Comparison of ENCODE assay signal across 9 cellular contexts in genomic region chr5:86617309-86617755, GRCh38. TPM values are rescaled to one million over a fixed set of nuclear protein-coding genes. Genes with fewer than 3 reads are reported as not detected.
DNase-seq lines count a peak whose midpoint lies in the region; ATAC-seq and TF ChIP-seq lines count a peak whose summit lies in the region.
"Had no signal": no experiment of that assay in that cellular context is flagged by ENCODE, and none has a peak within 500 bp of the region (broad histone marks: within the 10 kb centered on the region; RNA-seq: fewer than 3 reads in every experiment).

No MANE protein-coding gene starts in this region.

- H3K27me3 Mint-ChIP-seq in endothelial cell (ENCODE audit: unreplicated experiment): no peaks in the 10 kb centered on the region

- H3K4me3 ChIP-seq in GM23248: peak overlapping the region; percentile 99
- peak overlapping the region; percentile 88; the same call in 1 of the 2 replicates for H3K4me3 ChIP-seq in PC-9

- H2AFZ ChIP-seq in GM23248 (peak overlapping the region; percentile 97), PC-9 (peak overlapping the region; percentile 95)

- ATAC-seq in sciatic nerve (peak; percentile 3), HG03521 (IDR thresholded peaks at IDR 0.05; ENCODE audit: unreplicated experiment) (no peak)

- peaks cover 6% of the 10 kb centered on the region for H3K4me1 Mint-ChIP-seq in endothelial cell (ENCODE audit: unreplicated experiment)

- POLR2A ChIA-PET in PC-9 (lab: Charles Lee; ENCODE audit: unreplicated experiment): no interaction called here
- POLR2A ChIA-PET in RWPE1 (lab: Yijun Ruan, JAX; ENCODE audit: low non-redundant PET): no interaction called here

- CTCF ChIA-PET in PC-9 (lab: Charles Lee) (no interaction called here), RWPE1 (lab: Yijun Ruan, JAX) (interaction anchor here (0.7 kb wide), 1 partner anchor 53 kb away, joined by 3 read pairs; no protein-coding TSS in a partner anchor)

- TF ChIP-seq CTCF in PC-9 (conservative IDR thresholded peaks at IDR 0.05) (no peak), endothelial cell (IDR thresholded peaks at IDR 0.05; ENCODE audit: unreplicated experiment) (no peak), RWPE1 (conservative IDR thresholded peaks at IDR 0.05; ENCODE audit: low read depth) (no peak)

- intact Hi-C loops in PC-9 (cut with micrococcal nuclease; ENCODE audit: unreplicated experiment): no loop called here
- intact Hi-C loops in sciatic nerve (cut with DNase I): no loop called here

- peaks cover 13% of the 10 kb centered on the region; the same call in 1 of the 2 replicates for H3F3A ChIP-seq in GM23248 (ENCODE audit: insufficient read depth)
- peaks cover 19% of the 10 kb centered on the region for H3F3A ChIP-seq in PC-9 (ENCODE audit: insufficient read depth, low read depth)

- H3K9ac ChIP-seq in GM23248: no peak overlapping the region

- H3K9me2 ChIP-seq in GM23248 (ENCODE audit: insufficient read depth) (no peaks in the 10 kb centered on the region), PC-9 (ENCODE audit: insufficient read depth) (no peaks in the 10 kb centered on the region)

- WGBS in GM23248 (ENCODE audit: low coverage in 1 of 2, low lambda C conversion rate in 2 of 2, missing lambda C conversion rate in 2 of 2), 2 experiments: 76 to 79% methylated on average over 6 of the region's 6 CpGs

- H3K9me3 ChIP-seq in GM23248 (ENCODE audit: low read depth) (no peaks in the 10 kb centered on the region), PC-9 (ENCODE audit: insufficient read depth, low read depth) (0 out of 2 replicates have a peak, but pooled peaks cover 6% of the 10 kb centered on the region)
- H3K9me3 ChIP-seq: Peyer's patch had no signal

- H3K4me1 ChIP-seq in GM23248 (ENCODE audit: insufficient read depth) (peaks cover 8% of the 10 kb centered on the region; the same call in 1 of the 2 replicates), PC-9 (replicated peaks; ENCODE audit: insufficient read depth) (peaks cover 12% of the 10 kb centered on the region)

- no peaks in the 10 kb centered on the region for H3K9me3 Mint-ChIP-seq in endothelial cell (ENCODE audit: unreplicated experiment)

- H4K20me1 ChIP-seq in GM23248 (ENCODE audit: insufficient read depth): no peaks in the 10 kb centered on the region
- peaks cover 9% of the 10 kb centered on the region; the same call in 1 of the 2 replicates for H4K20me1 ChIP-seq in PC-9 (ENCODE audit: insufficient read depth)

- H3K27me3 ChIP-seq in GM23248 (replicated peaks; ENCODE audit: insufficient read depth) (no peaks in the 10 kb centered on the region), PC-9 (ENCODE audit: insufficient read depth, low read depth) (no peaks in the 10 kb centered on the region)
- H3K27me3 ChIP-seq: Peyer's patch had no signal

- H3K36me3 ChIP-seq in GM23248 (ENCODE audit: low read depth) (peaks cover 22% of the 10 kb centered on the region), PC-9 (ENCODE audit: low read depth) (peaks cover 28% of the 10 kb centered on the region)

- H3K4me2 ChIP-seq in GM23248 (ENCODE audit: unreplicated experiment) (no peak overlapping the region), PC-9 (peak overlapping the region; percentile 86)

- no peak overlapping the region for H3K27ac ChIP-seq in GM23248
- H3K27ac ChIP-seq in PC-9: no peak overlapping the region
- no peak overlapping the region for H3K27ac ChIP-seq in RWPE1

- H3K79me2 ChIP-seq in GM23248 (ENCODE audit: insufficient read depth) (peaks cover 24% of the 10 kb centered on the region), PC-9 (ENCODE audit: low read depth) (peaks cover 26% of the 10 kb centered on the region)

- H3K36me3 Mint-ChIP-seq in endothelial cell (ENCODE audit: low read depth, unreplicated experiment): peaks cover 12% of the 10 kb centered on the region

- H3K27ac Mint-ChIP-seq in endothelial cell (ENCODE audit: unreplicated experiment): no peak overlapping the region

- in situ Hi-C loops in GM23248 (cut with MboI): no loop called here

- H3K4me3 Mint-ChIP-seq in endothelial cell (ENCODE audit: unreplicated experiment): peak overlapping the region; percentile 98

- BruUV-seq in PC-9 (replicated peaks; lab: Mats Ljungman, UMichigan): no TSS peak

- DNase-seq in GM23248 (no peak), PC-9 (no peak), endothelial cell (ENCODE audit: low spot score) (no peak), sciatic nerve (ENCODE audit: low spot score) (no peak), dedifferentiated amniotic fluid mesenchymal stem cell (ENCODE audit: extremely low spot score) (no peak), pons (ENCODE audit: low spot score) (no peak), RWPE1 (ENCODE audit: low spot score) (no peak)

RNA-seq across cellular contexts. Expression of gene COX7C, which starts 0.4 kb away (rescaled TPM):
- total RNA-seq in GM23248 (2014; rRNA removed; shearing (Covaris generic)): 127 and 145 TPM in 2 replicates
- polyA plus RNA-seq in GM23248 (2016; fragmentation: Nextera tagmentation; extraction: Ambion mirVana): 407 and 424 TPM in 2 replicates
- 376 and 489 TPM in 2 replicates for total RNA-seq in PC-9 (2021)
- total RNA-seq in endothelial cell (ENCODE audit: unreplicated experiment): 434 TPM
- 341 TPM for total RNA-seq in sciatic nerve
